13 cellular contexts compared by ENCODE assay signal in genomic region chr21:43667191-43667904, GRCh38. TPM values are rescaled to one million over a fixed set of nuclear protein-coding genes. Genes with fewer than 3 reads are reported as not detected.
DNase-seq lines count a peak whose midpoint lies in the region; ATAC-seq and TF ChIP-seq lines count a peak whose summit lies in the region.
"Had no signal": no experiment of that assay in that cellular context is flagged by ENCODE, and none has a peak within 500 bp of the region (broad histone marks: within the 10 kb centered on the region; RNA-seq: fewer than 3 reads in every experiment).

No MANE protein-coding gene starts in this region.

- no peak overlapping the region for H3K27ac ChIP-seq in osteoblast (ENCODE audit: low read depth, low read length)
- H3K27ac ChIP-seq in PC-9: no peak overlapping the region
- H3K27ac ChIP-seq: 22Rv1, stomach had no signal

- peaks cover 67% of the 10 kb centered on the region for H3K36me3 Mint-ChIP-seq in activated naive CD8-positive, alpha-beta T cell treated with anti-CD3 and anti-CD28 coated beads, Interleukin-2, amount 50 U/mL, for 24 hours (ENCODE audit: low read depth)
- H3K36me3 Mint-ChIP-seq in osteocyte (ENCODE audit: unreplicated experiment): peaks cover 25% of the 10 kb centered on the region
- peaks cover 21% of the 10 kb centered on the region for H3K36me3 Mint-ChIP-seq in endothelial cell (ENCODE audit: low read depth, unreplicated experiment)

- H2AFZ ChIP-seq in osteoblast (ENCODE audit: low read length) (no peak overlapping the region), PC-9 (no peak overlapping the region)

- no peaks in the 10 kb centered on the region for H3K9me2 ChIP-seq in PC-9 (ENCODE audit: insufficient read depth)

- CTCF ChIA-PET in PC-9 (lab: Charles Lee): no interaction called here

- H3K27me3 Mint-ChIP-seq in activated naive CD8-positive, alpha-beta T cell treated with anti-CD3 and anti-CD28 coated beads, Interleukin-2, amount 50 U/mL, for 24 hours: no peaks in the 10 kb centered on the region
- H3K27me3 Mint-ChIP-seq in osteocyte (ENCODE audit: unreplicated experiment) (no peaks in the 10 kb centered on the region), endothelial cell (ENCODE audit: unreplicated experiment) (no peaks in the 10 kb centered on the region)
- H3K27me3 Mint-ChIP-seq: naive thymus-derived CD8-positive, alpha-beta T cell had no signal

- no peak overlapping the region for H3K4me3 Mint-ChIP-seq in activated naive CD8-positive, alpha-beta T cell treated with anti-CD3 and anti-CD28 coated beads, Interleukin-2, amount 50 U/mL, for 24 hours
- no peak overlapping the region for H3K4me3 Mint-ChIP-seq in osteocyte (ENCODE audit: unreplicated experiment)
- H3K4me3 Mint-ChIP-seq in endothelial cell (ENCODE audit: unreplicated experiment): no peak overlapping the region

- H3F3A ChIP-seq in PC-9 (ENCODE audit: insufficient read depth, low read depth): no peaks in the 10 kb centered on the region

- H3K4me1 ChIP-seq in osteoblast (ENCODE audit: insufficient read depth, low read length) (peaks cover 6% of the 10 kb centered on the region), PC-9 (replicated peaks; ENCODE audit: insufficient read depth) (no peaks in the 10 kb centered on the region)

- peak overlapping the region; percentile 61 for H3K27ac Mint-ChIP-seq in activated naive CD8-positive, alpha-beta T cell treated with anti-CD3 and anti-CD28 coated beads, Interleukin-2, amount 50 U/mL, for 24 hours
- H3K27ac Mint-ChIP-seq in osteocyte (ENCODE audit: unreplicated experiment) (no peak overlapping the region), endothelial cell (ENCODE audit: unreplicated experiment) (no peak overlapping the region)

- BruUV-seq in PC-9 (replicated peaks; lab: Mats Ljungman, UMichigan): no TSS peak

- peaks cover 47% of the 10 kb centered on the region for H3K4me1 Mint-ChIP-seq in activated naive CD8-positive, alpha-beta T cell treated with anti-CD3 and anti-CD28 coated beads, Interleukin-2, amount 50 U/mL, for 24 hours
- no peaks in the 10 kb centered on the region for H3K4me1 Mint-ChIP-seq in osteocyte (ENCODE audit: unreplicated experiment)
- no peaks in the 10 kb centered on the region for H3K4me1 Mint-ChIP-seq in endothelial cell (ENCODE audit: unreplicated experiment)

- peak; percentile 91 for ATAC-seq in activated naive CD8-positive, alpha-beta T cell treated with anti-CD3 and anti-CD28 coated beads, Interleukin-2, amount 50 U/mL, for 24 hours
- ATAC-seq: naive thymus-derived CD8-positive, alpha-beta T cell had no signal

- H3K4me3 ChIP-seq in osteoblast (ENCODE audit: insufficient read depth, low read length) (no peak overlapping the region), PC-9 (no peak overlapping the region)
- H3K4me3 ChIP-seq: stomach had no signal

- intact Hi-C loops in PC-9 (cut with micrococcal nuclease; ENCODE audit: unreplicated experiment): no loop called here

- H3K27me3 ChIP-seq in osteoblast (ENCODE audit: insufficient read depth, low read length): no peaks in the 10 kb centered on the region
- no peaks in the 10 kb centered on the region for H3K27me3 ChIP-seq in PC-9 (ENCODE audit: insufficient read depth, low read depth)
- H3K27me3 ChIP-seq: stomach had no signal

- H3K79me2 ChIP-seq in osteoblast (ENCODE audit: insufficient read depth, low read length) (peaks cover 46% of the 10 kb centered on the region), PC-9 (ENCODE audit: low read depth) (peaks cover 41% of the 10 kb centered on the region)

- H3K36me3 ChIP-seq in osteoblast (ENCODE audit: insufficient read depth, low read length) (peaks cover 9% of the 10 kb centered on the region), PC-9 (ENCODE audit: low read depth) (no peaks in the 10 kb centered on the region)

- no peaks in the 10 kb centered on the region for H3K9me3 Mint-ChIP-seq in activated naive CD8-positive, alpha-beta T cell treated with anti-CD3 and anti-CD28 coated beads, Interleukin-2, amount 50 U/mL, for 24 hours
- peaks cover 4% of the 10 kb centered on the region for H3K9me3 Mint-ChIP-seq in osteocyte (ENCODE audit: unreplicated experiment)
- no peaks in the 10 kb centered on the region for H3K9me3 Mint-ChIP-seq in endothelial cell (ENCODE audit: unreplicated experiment)
- H3K9me3 Mint-ChIP-seq: naive thymus-derived CD8-positive, alpha-beta T cell had no signal

- peak overlapping the region; percentile 39 for H3K4me2 ChIP-seq in osteoblast (ENCODE audit: insufficient read depth, low read length)
- H3K4me2 ChIP-seq in PC-9: no peak overlapping the region

- TF ChIP-seq CTCF in osteoblast (IDR thresholded peaks at IDR 0.05; ENCODE audit: extremely low read depth, low read depth, low read length) (no peak), PC-9 (conservative IDR thresholded peaks at IDR 0.05) (no peak), osteocyte (IDR thresholded peaks at IDR 0.05) (no peak), endothelial cell (IDR thresholded peaks at IDR 0.05; ENCODE audit: unreplicated experiment) (no peak)

- POLR2A ChIA-PET in PC-9 (lab: Charles Lee; ENCODE audit: unreplicated experiment): no interaction called here

- DNase-seq in NOMO-1 treated with DMSO at 0.1 percent for 48 hours (lab: John Stamatoyannopoulos, UW; ENCODE audit: unreplicated experiment) (peak; percentile 38), NOMO-1 treated with dmso at 0.1 percent for 144 hours (lab: John Stamatoyannopoulos, UW; ENCODE audit: unreplicated experiment) (no peak), M059J (ENCODE audit: low read depth) (peak; percentile 54), osteoblast (ENCODE audit: insufficient read length, low spot score, missing footprints) (peak; percentile 96), PC-9 (no peak), osteocyte (ENCODE audit: extremely low spot score, unreplicated experiment) (no peak), endothelial cell (ENCODE audit: low spot score) (no peak)
- DNase-seq in activated naive CD8-positive, alpha-beta T cell treated with anti-CD3 and anti-CD28 coated beads, Interleukin-2, amount 50 U/mL, for 24 hours: no peak
- DNase-seq: DND-41; naive thymus-derived CD8-positive, alpha-beta T cell; stimulated activated CD4-positive, alpha-beta T cell treated with anti-CD3 and anti-CD28 coated beads, Interleukin-12 subunit alpha, Interleukin-12 subunit beta, amount 100 ng/mL, for 4 hours; stomach had no signal

- H3K9me3 ChIP-seq in osteoblast (ENCODE audit: low read depth, low read length) (no peaks in the 10 kb centered on the region), PC-9 (ENCODE audit: insufficient read depth, low read depth) (no peaks in the 10 kb centered on the region)
- H3K9me3 ChIP-seq: stomach had no signal

- H4K20me1 ChIP-seq in osteoblast (ENCODE audit: insufficient read depth, low read length): peaks cover 67% of the 10 kb centered on the region
- no peaks in the 10 kb centered on the region; the same call in 1 of the 2 replicates for H4K20me1 ChIP-seq in PC-9 (ENCODE audit: insufficient read depth)

RNA-seq across cellular contexts. Expression of gene RRP1B, which starts 8.0 kb away (rescaled TPM):
- 23.8 and 42.8 TPM in 2 replicates for total RNA-seq in M059J (2014; rRNA removed; shearing (Covaris generic))
- total RNA-seq in osteoblast (17.4 TPM in 2 replicates), PC-9 (2021) (26.1 and 26.3 TPM in 2 replicates), osteocyte (26.0 and 26.5 TPM in 2 replicates), endothelial cell (ENCODE audit: unreplicated experiment) (33.8 TPM)

RNA-seq across cellular contexts. Expression of gene HSF2BP, which starts 8.1 kb away (rescaled TPM):
- 2.0 and 4.7 TPM in 2 replicates for total RNA-seq in M059J (2014; rRNA removed; shearing (Covaris generic))
- total RNA-seq in osteoblast: 1.8 and 2.1 TPM in 2 replicates
- 4.6 and 7.3 TPM in 2 replicates for total RNA-seq in PC-9 (2021)
- 3.4 and 3.7 TPM in 2 replicates for total RNA-seq in osteocyte
- total RNA-seq in endothelial cell (ENCODE audit: unreplicated experiment): 2.3 TPM

RNA-seq across cellular contexts. Expression of gene PDXK, which starts 51.6 kb away (rescaled TPM):
- total RNA-seq in M059J (2014; rRNA removed; shearing (Covaris generic)): 138 and 149 TPM in 2 replicates
- total RNA-seq in osteoblast: 88.4 and 89.4 TPM in 2 replicates
- total RNA-seq in PC-9 (2021): 175 and 189 TPM in 2 replicates
- 96.7 and 106 TPM in 2 replicates for total RNA-seq in osteocyte
- total RNA-seq in endothelial cell (ENCODE audit: unreplicated experiment): 72.0 TPM

Comparison
In these comparisons a context has a peak if more than half of its experiments do, and no peak if none do; other contexts are left out.
1. DNase-seq: peak in NOMO-1 treated with DMSO at 0.1 percent for 48 hours (single experiment), M059J (single experiment) and osteoblast (single experiment); none in NOMO-1 treated with dmso at 0.1 percent for 144 hours (single experiment), activated naive CD8-positive, alpha-beta T cell treated with anti-CD3 and anti-CD28 coated beads, Interleukin-2, amount 50 U/mL, for 24 hours (single experiment), PC-9 (0 of 2), osteocyte (single experiment) and endothelial cell (single experiment).